Comparison of ENCODE assay signal across 18 cellular contexts in genomic region chr2:212842544-212843185, GRCh38.
DNase-seq lines count a peak whose midpoint lies in the region; ATAC-seq and TF ChIP-seq lines count a peak whose summit lies in the region.
"Had no signal": no experiment of that assay in that cellular context is flagged by ENCODE, and none has a peak within 500 bp of the region (broad histone marks: within the 10 kb centered on the region; RNA-seq: fewer than 3 reads in every experiment).

No MANE protein-coding gene starts in this region.

- intact Hi-C loops in IMR-90 (cut with micrococcal nuclease): loop anchor here (2.0 kb wide), 1 partner anchor 310 kb away; no protein-coding TSS in a partner anchor

- H2AFZ ChIP-seq in IMR-90 (replicated peaks; ENCODE audit: low read length, poor library complexity): no peak overlapping the region

- no peak for TF ChIP-seq RAD21 in IMR-90 (IDR thresholded peaks at IDR 0.05; ENCODE audit: low read length)

- H3K9me1 ChIP-seq in IMR-90 (ENCODE audit: insufficient read depth, low read length): no peaks in the 10 kb centered on the region; the same call in 1 of the 2 replicates

- POLR2A ChIA-PET in IMR-90 (lab: Charles Lee; ENCODE audit: unreplicated experiment): interaction anchor here (0.6 kb wide), 1 partner anchor 310 kb away, joined by 3 read pairs; no protein-coding TSS in a partner anchor

- no peaks in the 10 kb centered on the region for H3K9me3 ChIP-seq in IMR-90 (ENCODE audit: control insufficient read depth, insufficient read depth, low read length)
- H3K9me3 ChIP-seq: gastroesophageal sphincter, vagina had no signal

- H3K27ac ChIP-seq in IMR-90 (ENCODE audit: insufficient read depth, low read length) (no peak overlapping the region; the same call in 1 of the 2 replicates), brain microvascular endothelial cell (peak overlapping the region; percentile 92)
- H3K27ac ChIP-seq: vagina had no signal

- no peak overlapping the region for H3K14ac ChIP-seq in IMR-90 (replicated peaks; ENCODE audit: low read depth, low read length)

- H3K4me2 ChIP-seq in IMR-90 (ENCODE audit: low read depth, low read length): peak overlapping the region; percentile 29; the same call in 1 of the 2 replicates

- peak overlapping the region; percentile 40; the same call in 1 of the 2 replicates for H3K4ac ChIP-seq in IMR-90 (ENCODE audit: low read depth, low read length)

- H3K4me1 ChIP-seq in IMR-90 (ENCODE audit: control insufficient read depth, insufficient read depth, low read length): peaks cover 8% of the 10 kb centered on the region

- peak overlapping the region; percentile 66; the same call in 1 of the 2 replicates for H2BK20ac ChIP-seq in IMR-90 (ENCODE audit: low read depth, low read length)

- peak overlapping the region; percentile 69; the same call in 1 of the 3 replicates for H2BK15ac ChIP-seq in IMR-90 (ENCODE audit: low read depth, low read length)

- no CpG with 5 or more reads among the region's 2 CpGs for WGBS in IMR-90 (ENCODE audit: extremely low coverage in 2 of 2, insufficient read length in 1 of 2), 2 experiments

- H3K56ac ChIP-seq in IMR-90 (ENCODE audit: extremely low read depth, insufficient read depth, low read length): peak overlapping the region; percentile 58; the same call in 1 of the 2 replicates

- H3K79me1 ChIP-seq in IMR-90 (ENCODE audit: low read depth in 1 of 2, low read length in 2 of 2): no peaks in the 10 kb centered on the region

- in situ Hi-C loops in IMR-90 (cut with MboI; ENCODE audit: low sequenced_read_pairs) (no loop called here), brain microvascular endothelial cell (cut with HindIII; ENCODE audit: low pct_ligation_motif_present, low sequenced_read_pairs) (no loop called here)

- H3K18ac ChIP-seq in IMR-90 (ENCODE audit: low read depth, low read length): peak overlapping the region; percentile 82; the same call in 1 of the 2 replicates

- H3K36me3 ChIP-seq in IMR-90 (ENCODE audit: control insufficient read depth, insufficient read depth, low read length) (no peaks in the 10 kb centered on the region), brain microvascular endothelial cell (replicated peaks) (no peaks in the 10 kb centered on the region)
- H3K36me3 ChIP-seq: gastroesophageal sphincter, vagina had no signal

- no peak overlapping the region for H3K9ac ChIP-seq in IMR-90 (ENCODE audit: low read depth, low read length)

- peak overlapping the region; percentile 67 for H2BK120ac ChIP-seq in IMR-90 (ENCODE audit: low read depth, low read length)

- no peaks in the 10 kb centered on the region for H3K27me3 ChIP-seq in IMR-90 (ENCODE audit: control insufficient read depth, insufficient read depth, low read length)
- no peaks in the 10 kb centered on the region for H3K27me3 ChIP-seq in brain microvascular endothelial cell (replicated peaks)
- H3K27me3 ChIP-seq: gastroesophageal sphincter, vagina had no signal

- no peak for TF ChIP-seq CTCF in AG09319 (IDR thresholded peaks at IDR 0.05; ENCODE audit: low read depth, low read length)
- no peak for TF ChIP-seq CTCF in IMR-90 (conservative IDR thresholded peaks at IDR 0.05; ENCODE audit: low read depth, low read length)
- TF ChIP-seq CTCF in brain microvascular endothelial cell (IDR thresholded peaks at IDR 0.05; ENCODE audit: low read depth, low read length, missing control alignments): no peak

- H4K20me1 ChIP-seq in IMR-90 (ENCODE audit: insufficient read depth, low read length): no peaks in the 10 kb centered on the region

- no peak overlapping the region for H2AK9ac ChIP-seq in IMR-90 (replicated peaks; ENCODE audit: low read depth, low read length, poor library complexity)

- peak overlapping the region; percentile 19; the same call in 1 of the 2 replicates for H4K5ac ChIP-seq in IMR-90 (ENCODE audit: low read depth, low read length)

- no peak for TF ChIP-seq POLR2A in IMR-90 (IDR thresholded peaks at IDR 0.05; ENCODE audit: low read depth, low read length)

- no peak overlapping the region; the same call in 1 of the 2 replicates for H2AK5ac ChIP-seq in IMR-90 (ENCODE audit: low read depth, low read length)

- CTCF ChIA-PET in IMR-90 (lab: Yijun Ruan, JAX): interaction anchor here (0.6 to 1.8 kb wide), 2 partner anchors 50 to 151 kb away, joined by 4 to 8 read pairs; no protein-coding TSS in a partner anchor

- peak overlapping the region; percentile 88 for H2BK5ac ChIP-seq in IMR-90 (ENCODE audit: low read depth, low read length, poor library complexity, severe bottlenecking)

- BruUV-seq in IMR-90 (replicated peaks; lab: Mats Ljungman, UMichigan): no TSS peak

- no peak overlapping the region for H3K23ac ChIP-seq in IMR-90 (ENCODE audit: low read depth, low read length)

- peak; percentile 60 for ATAC-seq in IMR-90 (ENCODE audit: low read depth)
- ATAC-seq: gastroesophageal sphincter; stimulated activated naive B cell treated with anti-CD40 and anti-IgM and Interleukin-4, amounts not matched to agents 10 μg/mL and 1 μg/mL and 100 μg/mL, for 72 hours had no signal

- no peak overlapping the region for H4K91ac ChIP-seq in IMR-90 (ENCODE audit: insufficient read depth, low read depth, low read length)

- H4K8ac ChIP-seq in IMR-90 (ENCODE audit: low read depth in 2 of 2, low read length in 2 of 2): peak overlapping the region; percentile 69 to 88; a peak in 2 of 4 replicates

- H3K4me3 ChIP-seq in IMR-90 (ENCODE audit: insufficient read depth, low read depth, low read length): no peak overlapping the region
- no peak overlapping the region for H3K4me3 ChIP-seq in brain microvascular endothelial cell (ENCODE audit: low read depth, low read length)
- H3K4me3 ChIP-seq: gastroesophageal sphincter, vagina had no signal

- dilution Hi-C loops in IMR-90 (cut with HindIII; ENCODE audit: low sequenced_read_pairs, unreplicated experiment): no loop called here

- DNase-seq in AG09319 (ENCODE audit: extremely low read depth, low read depth): peak; percentile 43
- DNase-seq in IMR-90: peak; percentile 90
- peak; percentile 68 for DNase-seq in brain microvascular endothelial cell
- peak; percentile 87 for DNase-seq in iris pigment epithelial cell (ENCODE audit: low read depth)
- no peak for DNase-seq in activated T-cell treated with anti-CD3 and anti-CD28 coated beads, Interleukin-2, amount 50 U/mL, for 48 hours
- DNase-seq in central memory CD4-positive, alpha-beta T cell: no peak
- DNase-seq in HUDEP-2 (lab: John Stamatoyannopoulos, UW; ENCODE audit: unreplicated experiment in 76 of 76): no peak
- DNase-seq in mucosa of gallbladder (ENCODE audit: low spot score): no peak
- DNase-seq: activated B cell treated with CpG ODN at 0.5 μM for 24 hours; GOT3; kidney glomerular epithelial cell; naive B cell; NCI-H2081 treated with DMSO at 0.1 percent for 48 hours; stimulated activated CD4-positive, alpha-beta T cell treated with anti-CD3 and anti-CD28 coated beads, Interleukin-4, amount 100 ng/mL, for 4 hours; stimulated activated naive B cell treated with anti-CD40 and anti-IgM and Interleukin-4, amounts not matched to agents 10 μg/mL and 1 μg/mL and 100 μg/mL, for 72 hours; SW 1271 had no signal

TF ChIP-seq in IMR-90, 13 proteins besides CTCF, POLR2A, EP300 and RAD21:
- TF ChIP-seq BHLHE40 (IDR thresholded peaks at IDR 0.05; ENCODE audit: low read depth, low read length): no peak
- TF ChIP-seq RFX5 (IDR thresholded peaks at IDR 0.05; ENCODE audit: low read depth, low read length): no peak
- no peak for TF ChIP-seq MXI1 (IDR thresholded peaks at IDR 0.05; ENCODE audit: borderline replicate concordance, low read depth, low read length)
- TF ChIP-seq CHD1 (IDR thresholded peaks at IDR 0.05; ENCODE audit: low read depth, low read length): no peak
- no peak for TF ChIP-seq FOS (IDR thresholded peaks at IDR 0.05; ENCODE audit: low read depth, low read length)

Comparison
In these comparisons a context has a peak if more than half of its experiments do, and no peak if none do; other contexts are left out.
1. DNase-seq: peak in AG09319 (single experiment), IMR-90 (single experiment), brain microvascular endothelial cell (single experiment) and iris pigment epithelial cell (single experiment); none in activated T-cell treated with anti-CD3 and anti-CD28 coated beads, Interleukin-2, amount 50 U/mL, for 48 hours (0 of 2), central memory CD4-positive, alpha-beta T cell (single experiment), HUDEP-2 (0 of 76) and mucosa of gallbladder (single experiment).